In the genomic region with DNA sequence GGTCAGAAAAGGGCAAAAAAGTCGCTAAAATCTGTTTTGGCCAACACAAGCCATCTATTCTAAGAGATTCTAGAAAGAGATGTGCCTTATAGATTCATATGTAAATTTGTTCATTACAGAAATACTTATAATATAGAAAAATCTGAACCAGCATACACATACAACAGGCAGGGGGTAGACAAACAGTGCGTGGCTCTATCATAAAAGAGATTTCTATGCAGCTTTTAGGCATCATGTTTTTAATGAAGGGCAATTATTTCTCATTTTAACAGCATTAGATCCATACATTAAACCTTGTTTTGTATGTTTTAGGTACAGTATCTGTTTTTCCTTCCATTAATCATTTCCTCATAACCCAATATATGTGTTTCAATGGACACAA, we compare ENCODE assay signal across 9 cellular contexts. TPM values are rescaled to one million over a fixed set of nuclear protein-coding genes. Genes with fewer than 3 reads are reported as not detected.
DNase-seq lines count a peak whose midpoint lies in the region; ATAC-seq and TF ChIP-seq lines count a peak whose summit lies in the region.
"Had no signal": no experiment of that assay in that cellular context is flagged by ENCODE, and none has a peak within 500 bp of the region (broad histone marks: within the 10 kb centered on the region; RNA-seq: fewer than 3 reads in every experiment).

No MANE protein-coding gene starts in this region.

- peak overlapping the region; percentile 79 for H3K9ac ChIP-seq in skeletal muscle satellite cell (ENCODE audit: low read depth, low read length)

- H3K36me3 ChIP-seq in skeletal muscle satellite cell (ENCODE audit: insufficient read depth, low read length), result no peaks in the 10 kb centered on the region

- peaks cover 10% of the 10 kb centered on the region for H3K4me1 ChIP-seq in skeletal muscle satellite cell (ENCODE audit: control insufficient read depth, insufficient read depth, low read length)

- H3K4me3 ChIP-seq in GM12865 (ENCODE audit: low read depth, low read length) (peak overlapping the region; percentile 94), fibroblast of mammary gland (ENCODE audit: control insufficient read depth, low read depth, low read length) (peak overlapping the region; percentile 88), skeletal muscle satellite cell (ENCODE audit: low read length) (peak overlapping the region; percentile 80)

- no peaks in the 10 kb centered on the region for H3K9me3 ChIP-seq in skeletal muscle satellite cell (replicated peaks; ENCODE audit: low read length)

- ATAC-seq in SK-N-SH treated with all-trans-retinoic acid at 6 μM for 48 hours (peak; percentile 51), HG02973 (IDR thresholded peaks at IDR 0.05; ENCODE audit: unreplicated experiment) (no peak)

- no peak for DNase-seq in GM12865 (ENCODE audit: low read depth)
- no peak for DNase-seq in fibroblast of mammary gland (ENCODE audit: low read depth)
- DNase-seq in hippocampal formation (lab: John Stamatoyannopoulos, UW), result no peak
- DNase-seq in posterior cingulate gyrus, result no peak
- no peak for DNase-seq in DMS 273 treated with DMSO at 0.1 percent for 48 hours (lab: John Stamatoyannopoulos, UW)

- H3K27me3 ChIP-seq in skeletal muscle satellite cell (ENCODE audit: control insufficient read depth, insufficient read depth, low read length), result no peaks in the 10 kb centered on the region

- intact Hi-C loops in posterior cingulate gyrus (cut with DNase I), result no loop called here

- TF ChIP-seq CTCF in GM12865 (IDR thresholded peaks at IDR 0.05; ENCODE audit: insufficient read depth, low read depth, low read length, missing control alignments) (no peak), fibroblast of mammary gland (conservative IDR thresholded peaks at IDR 0.05; ENCODE audit: control insufficient read depth, insufficient read depth, low read depth, low read length) (no peak)

- peak overlapping the region; percentile 87 for H3K4me2 ChIP-seq in skeletal muscle satellite cell (ENCODE audit: low read length)

TF ChIP-seq in SK-N-SH treated with all-trans-retinoic acid at 6 μM for 48 hours, 23 proteins besides CTCF, POLR2A, EP300 and RAD21:
- TF ChIP-seq ARNTL (CRISPR knock-in tag; IDR thresholded peaks at IDR 0.05; ENCODE audit: borderline replicate concordance, low read depth) (no peak), ESRRG (CRISPR knock-in tag; IDR thresholded peaks at IDR 0.05) (no peak), ZNF70 (CRISPR knock-in tag; IDR thresholded peaks at IDR 0.05) (peak; percentile 93)

RNA-seq across cellular contexts. Expression of gene BTN3A3, which starts 0.7 kb away (rescaled TPM):
- 9.0 and 11.9 TPM in 2 replicates for total RNA-seq in skeletal muscle satellite cell (2012; rRNA removed)

RNA-seq across cellular contexts. Expression of gene BTN2A1, which starts 16.8 kb away (rescaled TPM):
- total RNA-seq in skeletal muscle satellite cell (2012; rRNA removed), result 13.2 and 13.3 TPM in 2 replicates

RNA-seq across cellular contexts. Expression of gene BTN3A1, which starts 38.9 kb away (rescaled TPM):
- total RNA-seq in skeletal muscle satellite cell (2012; rRNA removed), result 7.2 and 10.6 TPM in 2 replicates

RNA-seq across cellular contexts. Expression of gene BTN2A2, which starts 58.1 kb away (rescaled TPM):
- 4.6 and 5.7 TPM in 2 replicates for total RNA-seq in skeletal muscle satellite cell (2012; rRNA removed)

RNA-seq across cellular contexts. Expression of gene BTN1A1, which starts 59.1 kb away (rescaled TPM):
- total RNA-seq in skeletal muscle satellite cell (2012; rRNA removed), result not detected in 2 replicates
- total RNA-seq: HT1080 had no signal
